Comparison of ENCODE assay signal across 8 cellular contexts in the genomic region with DNA sequence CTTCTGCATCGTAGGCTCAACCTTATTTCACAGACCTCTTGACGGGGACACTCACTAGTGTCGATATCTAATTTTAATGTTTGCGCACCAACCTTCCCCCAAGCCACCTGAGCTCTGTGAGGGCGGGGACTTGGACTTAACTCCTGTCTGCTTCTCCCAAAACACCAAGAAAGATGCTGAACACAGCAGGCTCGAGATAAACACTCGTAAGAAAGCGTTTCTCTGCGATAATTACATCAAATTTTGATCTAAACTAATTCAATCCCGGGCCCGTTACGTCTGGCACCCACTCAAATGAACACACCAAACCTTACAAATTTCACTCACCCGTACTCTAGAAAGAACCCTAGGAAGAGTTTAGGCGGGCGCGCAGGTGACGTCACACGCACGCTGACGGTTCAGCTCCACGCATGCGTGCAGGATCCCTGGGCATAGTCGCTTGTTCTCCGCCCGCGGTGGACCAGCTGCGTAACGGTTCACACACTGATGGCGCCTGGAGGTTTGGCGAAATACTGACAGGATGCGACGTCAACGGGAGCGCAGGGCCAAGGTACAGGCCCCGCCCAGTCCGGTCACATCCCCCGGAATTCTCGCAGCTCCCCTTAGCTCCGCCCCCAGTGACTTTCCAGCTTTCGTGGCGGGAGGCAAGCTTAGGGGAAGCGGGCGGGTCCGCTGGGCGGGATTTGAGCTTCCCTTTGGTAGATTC. TPM values are rescaled to one million over a fixed set of nuclear protein-coding genes. Genes with fewer than 3 reads are reported as not detected.
A peak's percentile ranks its signal among the peaks of the same experiment; 100 is the strongest.
DNase-seq lines count a peak whose midpoint lies in the region; ATAC-seq and TF ChIP-seq lines count a peak whose summit lies in the region.

A gene with protein sequence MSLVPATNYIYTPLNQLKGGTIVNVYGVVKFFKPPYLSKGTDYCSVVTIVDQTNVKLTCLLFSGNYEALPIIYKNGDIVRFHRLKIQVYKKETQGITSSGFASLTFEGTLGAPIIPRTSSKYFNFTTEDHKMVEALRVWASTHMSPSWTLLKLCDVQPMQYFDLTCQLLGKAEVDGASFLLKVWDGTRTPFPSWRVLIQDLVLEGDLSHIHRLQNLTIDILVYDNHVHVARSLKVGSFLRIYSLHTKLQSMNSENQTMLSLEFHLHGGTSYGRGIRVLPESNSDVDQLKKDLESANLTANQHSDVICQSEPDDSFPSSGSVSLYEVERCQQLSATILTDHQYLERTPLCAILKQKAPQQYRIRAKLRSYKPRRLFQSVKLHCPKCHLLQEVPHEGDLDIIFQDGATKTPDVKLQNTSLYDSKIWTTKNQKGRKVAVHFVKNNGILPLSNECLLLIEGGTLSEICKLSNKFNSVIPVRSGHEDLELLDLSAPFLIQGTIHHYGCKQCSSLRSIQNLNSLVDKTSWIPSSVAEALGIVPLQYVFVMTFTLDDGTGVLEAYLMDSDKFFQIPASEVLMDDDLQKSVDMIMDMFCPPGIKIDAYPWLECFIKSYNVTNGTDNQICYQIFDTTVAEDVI (minus strand): TSS at position 359 of the 706 bp plus-strand sequence. CDS start 32,652 bp downstream, outside the sequence.

- TF ChIP-seq CTCF in choroid plexus epithelial cell (conservative IDR thresholded peaks at IDR 0.05; ENCODE audit: low read depth, low read length) (no peak), kidney epithelial cell (IDR thresholded peaks at IDR 0.05; ENCODE audit: insufficient read depth, low read length, poor library complexity, severe bottlenecking) (no peak)

- no peaks in the 10 kb centered on the region for H3K36me3 ChIP-seq in kidney epithelial cell (ENCODE audit: control insufficient read depth, insufficient read depth, low read length)

- H3K36me3 Mint-ChIP-seq in activated CD4-positive, alpha-beta T cell treated with anti-CD3 and anti-CD28 coated beads for 36 hours (ENCODE audit: low read depth) = peaks cover 30% of the 10 kb centered on the region

- POLR2A ChIA-PET in activated CD4-positive, alpha-beta T cell treated with anti-CD3 and anti-CD28 coated beads for 36 hours (lab: Charles Lee) = interaction anchor here (0.5 to 1.0 kb wide), 2 partner anchors 9 to 96 kb away, joined by 4 to 5 read pairs; no protein-coding TSS in a partner anchor

- peak; percentile 100 for ATAC-seq in HG03442 (IDR thresholded peaks at IDR 0.05; ENCODE audit: unreplicated experiment)
- peak; percentile 100 for ATAC-seq in activated CD4-positive, alpha-beta T cell treated with anti-CD3 and anti-CD28 coated beads for 36 hours

- peak within 1 kb of the TSS; percentile 99 for H3K27ac Mint-ChIP-seq in activated CD4-positive, alpha-beta T cell treated with anti-CD3 and anti-CD28 coated beads for 36 hours

- no peaks in the 10 kb centered on the region for H3K9me3 Mint-ChIP-seq in activated CD4-positive, alpha-beta T cell treated with anti-CD3 and anti-CD28 coated beads for 36 hours (ENCODE audit: low read depth)

- H3K4me3 ChIP-seq in choroid plexus epithelial cell (ENCODE audit: low read depth, low read length) (peak within 1 kb of the TSS; percentile 80), kidney epithelial cell (ENCODE audit: low read depth, low read length) (peak within 1 kb of the TSS; percentile 61)

- DNase-seq in Ammon's horn (ENCODE audit: low spot score) (peak; percentile 100), GM19238 (ENCODE audit: insufficient read length, low spot score) (peak; percentile 72), NCI-H524 (lab: John Stamatoyannopoulos, UW) (peak; percentile 98), choroid plexus epithelial cell (ENCODE audit: low read depth) (peak; percentile 100), kidney epithelial cell (ENCODE audit: low read depth) (peak; percentile 94)
- DNase-seq in activated CD4-positive, alpha-beta T cell treated with anti-CD3 and anti-CD28 coated beads for 36 hours = peak; percentile 98
- peak; percentile 97 to 98 for DNase-seq in stimulated activated CD4-positive, alpha-beta T cell treated with anti-CD3 and anti-CD28 coated beads, Interleukin-15, amount 100 ng/mL, for 48 hours (ENCODE audit: low read depth in 2 of 2)

- CTCF ChIA-PET in activated CD4-positive, alpha-beta T cell treated with anti-CD3 and anti-CD28 coated beads for 36 hours (lab: Charles Lee) = interaction anchor here (0.6 to 1.0 kb wide), 2 partner anchors 9 to 38 kb away, joined by 3 to 4 read pairs; no protein-coding TSS in a partner anchor

- no peaks in the 10 kb centered on the region for H3K27me3 ChIP-seq in kidney epithelial cell (ENCODE audit: control insufficient read depth, insufficient read depth, low read length)

- no peaks in the 10 kb centered on the region for H3K27me3 Mint-ChIP-seq in activated CD4-positive, alpha-beta T cell treated with anti-CD3 and anti-CD28 coated beads for 36 hours

- intact Hi-C loops in activated CD4-positive, alpha-beta T cell treated with anti-CD3 and anti-CD28 coated beads for 36 hours (cut with DNase I, micrococcal nuclease) = loop anchor here (2.0 to 10.0 kb wide), 3 partner anchors 1181 to 1395 kb away; partner anchors contain the start of genes IQUB (in 2 of the 2), NDUFA5 (in 2 of the 2) and WASL (in 1 of the 2)

- H3K4me1 Mint-ChIP-seq in activated CD4-positive, alpha-beta T cell treated with anti-CD3 and anti-CD28 coated beads for 36 hours = peaks cover 37% of the 10 kb centered on the region

- peak within 1 kb of the TSS; percentile 100 for H3K4me3 Mint-ChIP-seq in activated CD4-positive, alpha-beta T cell treated with anti-CD3 and anti-CD28 coated beads for 36 hours

RNA-seq across cellular contexts. Expression of the gene that starts here (rescaled TPM):
- 10 to 100 TPM; 33.9 to 51.3 TPM for total RNA-seq in activated CD4-positive, alpha-beta T cell treated with anti-CD3 and anti-CD28 coated beads for 36 hours
- total RNA-seq in kidney epithelial cell = 15.8 and 19.6 TPM in 2 replicates

Comparison
In these comparisons a context has a peak if more than half of its experiments do, and no peak if none do; other contexts are left out.
1. Peak in every context shown above with its lines: DNase-seq, ATAC-seq and H3K4me3 ChIP-seq.